In genomic region chr1:230308039-230308438, GRCh38 we compare ENCODE assay signal across 12 cellular contexts.
DNase-seq lines count a peak whose midpoint lies in the region; ATAC-seq and TF ChIP-seq lines count a peak whose summit lies in the region.
"Had no signal": no experiment of that assay in that cellular context is flagged by ENCODE, and none has a peak within 500 bp of the region (broad histone marks: within the 10 kb centered on the region; RNA-seq: fewer than 3 reads in every experiment).

No MANE protein-coding gene starts in this region.

- H3K27me3 Mint-ChIP-seq in neural crest cell (ENCODE audit: low read depth) (no peaks in the 10 kb centered on the region), T-helper 17 cell (peaks cover 23% of the 10 kb centered on the region)

- no peak overlapping the region for H3K4me3 Mint-ChIP-seq in neural crest cell
- H3K4me3 Mint-ChIP-seq in T-helper 17 cell: no peak overlapping the region
- H3K4me3 Mint-ChIP-seq: activated B cell treated with CpG ODN at 0.5 μM for 24 hours, neural progenitor cell had no signal

- no peaks in the 10 kb centered on the region for H3K9me3 ChIP-seq in T-helper 17 cell (ENCODE audit: control insufficient read depth, low read length, poor library complexity, severe bottlenecking)

- H3K36me3 Mint-ChIP-seq in neural crest cell (ENCODE audit: low read depth) (no peaks in the 10 kb centered on the region), T-helper 17 cell (ENCODE audit: low read depth) (no peaks in the 10 kb centered on the region)
- H3K36me3 Mint-ChIP-seq: neural progenitor cell had no signal

- H3K27ac Mint-ChIP-seq in neural crest cell (ENCODE audit: unreplicated experiment) (peak overlapping the region; percentile 6), T-helper 17 cell (no peak overlapping the region)
- H3K27ac Mint-ChIP-seq: activated B cell treated with CpG ODN at 0.5 μM for 24 hours had no signal

- no peak for TF ChIP-seq CTCF in neural crest cell (conservative IDR thresholded peaks at IDR 0.05)

- no peak for ATAC-seq in HG02870 (IDR thresholded peaks at IDR 0.05; ENCODE audit: unreplicated experiment)
- no peak for ATAC-seq in T-helper 17 cell
- ATAC-seq: stimulated activated naive CD8-positive, alpha-beta T cell treated with anti-CD3 and anti-CD28 coated beads, Interleukin-15, Interleukin-2, amounts not matched to agents 100 U/mL and 50 U/mL, for 24 hours had no signal

- H3K9me3 Mint-ChIP-seq in neural crest cell: no peaks in the 10 kb centered on the region
- H3K9me3 Mint-ChIP-seq: activated B cell treated with CpG ODN at 0.5 μM for 24 hours, neural progenitor cell had no signal

- DNase-seq in DMS153 treated with DMSO at 0.1 percent for 48 hours (lab: John Stamatoyannopoulos, UW; ENCODE audit: unreplicated experiment): peak; percentile 37
- peak; percentile 20 for DNase-seq in NCI-H460 (ENCODE audit: extremely low read depth, low read depth)
- peak; percentile 96 for DNase-seq in dermis blood vessel endothelial cell
- no peak for DNase-seq in neural crest cell (ENCODE audit: low read depth, low spot score)
- DNase-seq in activated naive CD4-positive, alpha-beta T cell treated with Interleukin-2 at 50 U/mL for 16 hours: no peak
- DNase-seq in NCI-H1436 treated with DMSO at 0.1 percent for 48 hours (lab: John Stamatoyannopoulos, UW): no peak
- no peak for DNase-seq in T-helper 17 cell
- DNase-seq: activated B cell treated with CpG ODN at 0.5 μM for 24 hours; KG1; stimulated activated naive CD8-positive, alpha-beta T cell treated with anti-CD3 and anti-CD28 coated beads, Interleukin-15, Interleukin-2, amounts not matched to agents 100 U/mL and 50 U/mL, for 24 hours had no signal

- H3K4me1 Mint-ChIP-seq in neural crest cell (peaks cover 4% of the 10 kb centered on the region), T-helper 17 cell (peaks cover 6% of the 10 kb centered on the region)

Comparison
In these comparisons a context has a peak if more than half of its experiments do, and no peak if none do; other contexts are left out.
1. DNase-seq: peak in DMS153 treated with DMSO at 0.1 percent for 48 hours (single experiment), NCI-H460 (single experiment) and dermis blood vessel endothelial cell (single experiment); none in neural crest cell (single experiment), activated naive CD4-positive, alpha-beta T cell treated with Interleukin-2 at 50 U/mL for 16 hours (single experiment), NCI-H1436 treated with DMSO at 0.1 percent for 48 hours (single experiment) and T-helper 17 cell (0 of 3).